3 cellular contexts compared by ENCODE assay signal in genomic region chr1:21601278-21602048, GRCh38.
"Had no signal": no experiment of that assay in that cellular context is flagged by ENCODE, and none has a peak within 500 bp of the region (broad histone marks: within the 10 kb centered on the region; RNA-seq: fewer than 3 reads in every experiment).

No MANE protein-coding gene starts in this region.

- H3K4me3 ChIP-seq: GM12878 had no signal

- DNase-seq: GDM1, GF-D8 had no signal
